In genomic region chr9:121886759-121887485, GRCh38 we compare ENCODE assay signal across 20 cellular contexts.
DNase-seq lines count a peak whose midpoint lies in the region; ATAC-seq lines count a peak whose summit lies in the region.
"Had no signal": no experiment of that assay in that cellular context is flagged by ENCODE, and none has a peak within 500 bp of the region (broad histone marks: within the 10 kb centered on the region; RNA-seq: fewer than 3 reads in every experiment).

No MANE protein-coding gene starts in this region.

- no peak overlapping the region for H3K9ac ChIP-seq in mesenchymal stem cell (ENCODE audit: low read length)

- H3K23ac ChIP-seq in mesenchymal stem cell (ENCODE audit: low read length in 2 of 2): no peak overlapping the region

- H2BK120ac ChIP-seq in mesenchymal stem cell (ENCODE audit: low read depth, low read length): no peak overlapping the region

- no peak overlapping the region for H3K4ac ChIP-seq in mesenchymal stem cell (ENCODE audit: low read depth in 1 of 2, low read length in 2 of 2)

- 91% methylated on average over 10 of the region's 11 CpGs for WGBS in mesenchymal stem cell

- H3K27ac Mint-ChIP-seq in activated T-helper 17 cell treated with anti-CD3 and anti-CD28 coated beads, Interleukin-2, amount 50 U/mL, for 72 hours: no peak overlapping the region
- H3K27ac Mint-ChIP-seq: activated naive CD4-positive, alpha-beta T cell treated with anti-CD3 and anti-CD28 coated beads for 36 hours had no signal

- H2BK12ac ChIP-seq in mesenchymal stem cell (ENCODE audit: low read length in 2 of 2): no peak overlapping the region

- no peak overlapping the region for H3K18ac ChIP-seq in mesenchymal stem cell (ENCODE audit: low read depth in 1 of 2, low read length in 2 of 2)

- no peaks in the 10 kb centered on the region for H3K36me3 ChIP-seq in mesenchymal stem cell (ENCODE audit: control insufficient read depth in 1 of 2, insufficient read depth in 2 of 2, low read depth in 1 of 2, low read length in 2 of 2)
- H3K36me3 ChIP-seq: cardiac muscle cell, HAP-1, thyroid gland had no signal

- no peak overlapping the region for H3K4me3 ChIP-seq in mesenchymal stem cell (ENCODE audit: insufficient read depth in 1 of 2, low read depth in 1 of 2, low read length in 2 of 2)
- H3K4me3 ChIP-seq: cardiac muscle cell, HAP-1, skin epidermis, thyroid gland had no signal

- H3K27ac ChIP-seq in mesenchymal stem cell (ENCODE audit: low read length, poor library complexity, severe bottlenecking): peak overlapping the region; percentile 93
- H3K27ac ChIP-seq: C4-2B, cardiac muscle cell, thyroid gland had no signal

- no peaks in the 10 kb centered on the region for H3K9me3 Mint-ChIP-seq in activated T-helper 17 cell treated with anti-CD3 and anti-CD28 coated beads, Interleukin-2, amount 50 U/mL, for 72 hours
- H3K9me3 Mint-ChIP-seq: activated naive CD4-positive, alpha-beta T cell treated with anti-CD3 and anti-CD28 coated beads for 36 hours had no signal

- peak overlapping the region; percentile 53 for H2BK5ac ChIP-seq in mesenchymal stem cell (ENCODE audit: low read depth, low read length, poor library complexity, severe bottlenecking)

- no peaks in the 10 kb centered on the region for H3K36me3 Mint-ChIP-seq in activated T-helper 17 cell treated with anti-CD3 and anti-CD28 coated beads, Interleukin-2, amount 50 U/mL, for 72 hours (ENCODE audit: low read depth)

- no peak overlapping the region for H4K91ac ChIP-seq in mesenchymal stem cell (ENCODE audit: low read length)

- H3K4me1 Mint-ChIP-seq in activated T-helper 17 cell treated with anti-CD3 and anti-CD28 coated beads, Interleukin-2, amount 50 U/mL, for 72 hours: peaks cover 5% of the 10 kb centered on the region

- peak; percentile 61 for ATAC-seq in activated T-helper 17 cell treated with anti-CD3 and anti-CD28 coated beads, Interleukin-2, amount 50 U/mL, for 72 hours (replicated peaks)
- no peak for ATAC-seq in HG02973 (IDR thresholded peaks at IDR 0.05; ENCODE audit: unreplicated experiment)
- ATAC-seq: Panc1 had no signal

- H3K4me1 ChIP-seq in mesenchymal stem cell (ENCODE audit: control insufficient read depth, insufficient read depth, low read depth, low read length): peaks cover 56% of the 10 kb centered on the region
- H3K4me1 ChIP-seq: HAP-1, thyroid gland had no signal

- peaks cover 3% of the 10 kb centered on the region for H3K27me3 Mint-ChIP-seq in activated T-helper 17 cell treated with anti-CD3 and anti-CD28 coated beads, Interleukin-2, amount 50 U/mL, for 72 hours

- no peak overlapping the region for H3K4me3 Mint-ChIP-seq in activated T-helper 17 cell treated with anti-CD3 and anti-CD28 coated beads, Interleukin-2, amount 50 U/mL, for 72 hours
- H3K4me3 Mint-ChIP-seq: activated naive CD4-positive, alpha-beta T cell treated with anti-CD3 and anti-CD28 coated beads for 36 hours had no signal

- H2AK5ac ChIP-seq in mesenchymal stem cell (ENCODE audit: low read length, severe bottlenecking): peak overlapping the region; percentile 53

- no peak overlapping the region for H3K14ac ChIP-seq in mesenchymal stem cell (ENCODE audit: low read length in 2 of 2)

- no peak overlapping the region for H4K8ac ChIP-seq in mesenchymal stem cell (ENCODE audit: low read length)

- H2BK15ac ChIP-seq in mesenchymal stem cell (ENCODE audit: low read depth, poor library complexity, severe bottlenecking): no peak overlapping the region

- H3K27me3 ChIP-seq in mesenchymal stem cell (ENCODE audit: control insufficient read depth in 1 of 2, insufficient read depth in 1 of 2, low read length in 2 of 2): peaks cover 0 to 6% of the 10 kb centered on the region in 2 experiments
- H3K27me3 ChIP-seq: cardiac muscle cell, thyroid gland had no signal

- H3K9me3 ChIP-seq in mesenchymal stem cell (ENCODE audit: control insufficient read depth, low read length): no peaks in the 10 kb centered on the region
- H3K9me3 ChIP-seq: HAP-1, thyroid gland had no signal

- no peak overlapping the region for H2AFZ ChIP-seq in mesenchymal stem cell (ENCODE audit: low read depth, low read length)

- DNase-seq in stimulated activated CD4-positive, alpha-beta T cell treated with anti-CD3 and anti-CD28 coated beads, Interleukin-15, amount 100 ng/mL, for 48 hours (ENCODE audit: low read depth in 2 of 2): peak; percentile 13 to 19
- no peak for DNase-seq in stimulated activated CD4-positive, alpha-beta T cell treated with anti-CD3 and anti-CD28 coated beads, Interleukin-4, amount 100 ng/mL, for 1 hour
- DNase-seq in mesenchymal stem cell (no peak), nucleus accumbens (lab: John Stamatoyannopoulos, UW) (no peak), hippocampal formation (lab: John Stamatoyannopoulos, UW) (no peak), AML-193 (lab: John Stamatoyannopoulos, UW) (no peak)
- DNase-seq: activated naive CD4-positive, alpha-beta T cell treated with anti-CD3 and anti-CD28 coated beads for 36 hours; DND-41; NCI-H1930; NCI-H524; occipital lobe; SW 1271; thyroid gland had no signal

- no peaks in the 10 kb centered on the region for H3K79me1 ChIP-seq in mesenchymal stem cell (replicated peaks; ENCODE audit: low read length, poor library complexity, severe bottlenecking)

- H3K4me2 ChIP-seq in mesenchymal stem cell (ENCODE audit: low read length, poor library complexity, severe bottlenecking): peak overlapping the region; percentile 14

Comparison
In these comparisons a context has a peak if more than half of its experiments do, and no peak if none do; other contexts are left out.
1. DNase-seq: peak in stimulated activated CD4-positive, alpha-beta T cell treated with anti-CD3 and anti-CD28 coated beads, Interleukin-15, amount 100 ng/mL, for 48 hours (2 of 2); none in stimulated activated CD4-positive, alpha-beta T cell treated with anti-CD3 and anti-CD28 coated beads, Interleukin-4, amount 100 ng/mL, for 1 hour (single experiment), mesenchymal stem cell (single experiment), nucleus accumbens (0 of 56), hippocampal formation (0 of 2) and AML-193 (0 of 2).